In the genomic region with DNA sequence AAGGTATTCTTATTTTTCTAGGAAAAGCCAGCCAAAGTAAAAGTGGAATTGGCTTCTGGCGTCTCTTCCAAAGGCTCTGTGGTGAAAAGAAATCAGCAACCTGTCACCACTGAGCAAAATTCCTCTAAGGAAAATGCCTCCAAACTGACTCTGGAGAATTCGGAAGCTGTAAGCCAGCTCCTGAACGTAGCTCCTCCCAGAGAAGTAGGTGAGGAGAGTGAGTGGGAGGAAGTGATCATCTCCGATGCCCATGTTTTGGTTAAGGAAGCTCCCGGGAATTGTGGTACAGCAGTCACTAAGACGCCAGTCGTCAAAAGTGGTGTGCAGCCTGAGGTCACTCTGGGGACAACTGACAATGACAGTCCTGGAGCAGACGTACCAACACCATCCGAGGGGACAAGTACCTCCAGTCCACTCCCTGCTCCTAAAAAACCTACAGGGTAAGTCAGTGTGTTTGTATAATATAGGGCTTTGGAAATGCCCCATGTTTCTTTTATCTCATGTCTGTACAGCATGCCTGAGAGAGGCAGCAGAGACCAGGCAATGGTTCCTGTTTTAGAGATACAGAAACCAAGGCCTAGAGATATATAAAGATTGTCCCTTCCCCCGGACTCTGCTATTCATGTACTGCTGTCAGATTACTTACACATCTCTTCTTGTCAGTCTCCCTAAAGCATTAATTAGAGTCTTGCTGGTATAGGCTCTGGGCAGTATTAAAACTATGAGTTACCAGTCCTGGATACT, we compare ENCODE assay signal across 1 cellular context.
TF ChIP-seq lines count a peak whose summit lies in the region.

No MANE protein-coding gene starts in this region.

TF ChIP-seq in IMR-90, 13 proteins besides CTCF, POLR2A, EP300 and RAD21 (continued from another document):
- TF ChIP-seq, protein P1, sequence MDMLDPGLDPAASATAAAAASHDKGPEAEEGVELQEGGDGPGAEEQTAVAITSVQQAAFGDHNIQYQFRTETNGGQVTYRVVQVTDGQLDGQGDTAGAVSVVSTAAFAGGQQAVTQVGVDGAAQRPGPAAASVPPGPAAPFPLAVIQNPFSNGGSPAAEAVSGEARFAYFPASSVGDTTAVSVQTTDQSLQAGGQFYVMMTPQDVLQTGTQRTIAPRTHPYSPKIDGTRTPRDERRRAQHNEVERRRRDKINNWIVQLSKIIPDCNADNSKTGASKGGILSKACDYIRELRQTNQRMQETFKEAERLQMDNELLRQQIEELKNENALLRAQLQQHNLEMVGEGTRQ (IDR thresholded peaks at IDR 0.05; ENCODE audit: low read depth, low read length), result no peak
- no peak for TF ChIP-seq FOS (IDR thresholded peaks at IDR 0.05; ENCODE audit: low read depth, low read length)
- TF ChIP-seq CHD1 (IDR thresholded peaks at IDR 0.05; ENCODE audit: low read depth, low read length), result no peak
- no peak for TF ChIP-seq MXI1 (IDR thresholded peaks at IDR 0.05; ENCODE audit: borderline replicate concordance, low read depth, low read length)
- TF ChIP-seq NFE2L2 (IDR thresholded peaks at IDR 0.05; ENCODE audit: low read depth, low read length), result no peak
